Comparison of ENCODE assay signal across 8 cellular contexts in genomic region chr11:72642815-72643511, GRCh38. TPM values are rescaled to one million over a fixed set of nuclear protein-coding genes. Genes with fewer than 3 reads are reported as not detected.
DNase-seq lines count a peak whose midpoint lies in the region; ATAC-seq and TF ChIP-seq lines count a peak whose summit lies in the region.

No MANE protein-coding gene starts in this region.

- no peaks in the 10 kb centered on the region for H3K36me3 ChIP-seq in H7 (replicated peaks; ENCODE audit: control insufficient read depth, insufficient read depth, low read length)

- no peak overlapping the region for H3K27ac Mint-ChIP-seq in stimulated activated effector memory CD8-positive, alpha-beta T cell treated with anti-CD3 and anti-CD28 coated beads, Interleukin-12 subunit alpha, Interleukin-12 subunit beta, amount 100 ng/mL, for 72 hours

- H3K4me3 ChIP-seq in H7 (ENCODE audit: insufficient read depth, low read depth, low read length): peak overlapping the region; percentile 41
- H3K4me3 ChIP-seq in epithelial cell of proximal tubule (ENCODE audit: low read depth, low read length): peak overlapping the region; percentile 50

- H3K9me3 Mint-ChIP-seq in stimulated activated effector memory CD8-positive, alpha-beta T cell treated with anti-CD3 and anti-CD28 coated beads, Interleukin-12 subunit alpha, Interleukin-12 subunit beta, amount 100 ng/mL, for 72 hours: no peaks in the 10 kb centered on the region

- DNase-seq in AG20443 (ENCODE audit: low spot score): peak; percentile 92
- DNase-seq in H7: peak; percentile 97
- peak; percentile 8 for DNase-seq in NOMO-1 treated with dmso at 0.1 percent for 144 hours (lab: John Stamatoyannopoulos, UW; ENCODE audit: unreplicated experiment)
- DNase-seq in activated T-cell treated with anti-CD3 and anti-CD28 coated beads for 24 hours (ENCODE audit: low read depth): peak; percentile 50
- DNase-seq in epithelial cell of proximal tubule (ENCODE audit: low read depth): no peak
- peak; percentile 53 for DNase-seq in myocyte (ENCODE audit: low read depth)
- peak; percentile 81 to 87 for DNase-seq in stimulated activated effector memory CD8-positive, alpha-beta T cell treated with anti-CD3 and anti-CD28 coated beads, Interleukin-12 subunit alpha, Interleukin-12 subunit beta, amount 100 ng/mL, for 72 hours (ENCODE audit: low spot score in 2 of 2)

- H3K27me3 ChIP-seq in H7 (ENCODE audit: control insufficient read depth, insufficient read depth, low read length): peaks cover 38% of the 10 kb centered on the region

- H3K36me3 Mint-ChIP-seq in stimulated activated effector memory CD8-positive, alpha-beta T cell treated with anti-CD3 and anti-CD28 coated beads, Interleukin-12 subunit alpha, Interleukin-12 subunit beta, amount 100 ng/mL, for 72 hours: no peaks in the 10 kb centered on the region

- peak; percentile 75 for TF ChIP-seq CTCF in epithelial cell of proximal tubule (conservative IDR thresholded peaks at IDR 0.05; ENCODE audit: low read depth, low read length)

- peaks cover 6% of the 10 kb centered on the region for H3K4me1 Mint-ChIP-seq in stimulated activated effector memory CD8-positive, alpha-beta T cell treated with anti-CD3 and anti-CD28 coated beads, Interleukin-12 subunit alpha, Interleukin-12 subunit beta, amount 100 ng/mL, for 72 hours

- peak; percentile 80 for ATAC-seq in stimulated activated effector memory CD8-positive, alpha-beta T cell treated with anti-CD3 and anti-CD28 coated beads, Interleukin-12 subunit alpha, Interleukin-12 subunit beta, amount 100 ng/mL, for 72 hours
- no peak for ATAC-seq in GM21576 (IDR thresholded peaks at IDR 0.05; ENCODE audit: unreplicated experiment)

- H3K4me3 Mint-ChIP-seq in stimulated activated effector memory CD8-positive, alpha-beta T cell treated with anti-CD3 and anti-CD28 coated beads, Interleukin-12 subunit alpha, Interleukin-12 subunit beta, amount 100 ng/mL, for 72 hours: no peak overlapping the region

RNA-seq across cellular contexts. Expression of gene PDE2A, which starts 31.3 kb away (rescaled TPM):
- 1.9 and 2.9 TPM in 2 replicates for total RNA-seq in H7 (2014; rRNA removed; shearing (Covaris generic))
- total RNA-seq in epithelial cell of proximal tubule (0.36 and 0.69 TPM in 2 replicates), myocyte (18.6 and 35.3 TPM in 2 replicates)
- 4.5 TPM for polyA plus RNA-seq in myocyte (2012)
